ENCODE assay signal across 1 cellular context in genomic region chr1:46682064-46682463, GRCh38.
TF ChIP-seq lines count a peak whose summit lies in the region.

No MANE protein-coding gene starts in this region.

TF ChIP-seq in HepG2, 621 proteins besides CTCF, POLR2A, EP300 and RAD21:
- no peak for TF ChIP-seq ZNF318 (CRISPR knock-in tag; IDR thresholded peaks at IDR 0.05)
- TF ChIP-seq ZEB1 (IDR thresholded peaks at IDR 0.05; ENCODE audit: insufficient replicate concordance, low read depth), result no peak
- TF ChIP-seq FOXO1 (CRISPR knock-in tag; IDR thresholded peaks at IDR 0.05), result no peak
- TF ChIP-seq MTA3 (CRISPR knock-in tag; IDR thresholded peaks at IDR 0.05), result no peak
- no peak for TF ChIP-seq ZNF441 (CRISPR knock-in tag; IDR thresholded peaks at IDR 0.05; ENCODE audit: borderline replicate concordance)
- no peak for TF ChIP-seq ZNF205 (CRISPR knock-in tag; IDR thresholded peaks at IDR 0.05)
- no peak for TF ChIP-seq JUN (CRISPR knock-in tag; IDR thresholded peaks at IDR 0.05)
- no peak for TF ChIP-seq ZFYVE20 (CRISPR knock-in tag; IDR thresholded peaks at IDR 0.05; ENCODE audit: borderline replicate concordance, low read depth)
- no peak for TF ChIP-seq HES4 (CRISPR knock-in tag; IDR thresholded peaks at IDR 0.05; ENCODE audit: borderline replicate concordance)
- no peak for TF ChIP-seq ZNF619 (CRISPR knock-in tag; IDR thresholded peaks at IDR 0.05)
- TF ChIP-seq ZNF431 (CRISPR knock-in tag; IDR thresholded peaks at IDR 0.05; ENCODE audit: borderline replicate concordance, low read depth), result no peak
- no peak for TF ChIP-seq ZNF646 (CRISPR knock-in tag; IDR thresholded peaks at IDR 0.05)
- TF ChIP-seq RBAK (CRISPR knock-in tag; IDR thresholded peaks at IDR 0.05), result no peak
- TF ChIP-seq USF2 (IDR thresholded peaks at IDR 0.05; ENCODE audit: low read depth, low read length), result no peak
- no peak for TF ChIP-seq USF2 (CRISPR knock-in tag; IDR thresholded peaks at IDR 0.05; ENCODE audit: borderline replicate concordance)
- TF ChIP-seq NR1H2 (CRISPR knock-in tag; IDR thresholded peaks at IDR 0.05; ENCODE audit: borderline replicate concordance, low read depth), result no peak
- no peak for TF ChIP-seq KDM5A (IDR thresholded peaks at IDR 0.05; ENCODE audit: borderline replicate concordance, low read length)
